ENCODE assay signal across 6 cellular contexts in the genomic region with DNA sequence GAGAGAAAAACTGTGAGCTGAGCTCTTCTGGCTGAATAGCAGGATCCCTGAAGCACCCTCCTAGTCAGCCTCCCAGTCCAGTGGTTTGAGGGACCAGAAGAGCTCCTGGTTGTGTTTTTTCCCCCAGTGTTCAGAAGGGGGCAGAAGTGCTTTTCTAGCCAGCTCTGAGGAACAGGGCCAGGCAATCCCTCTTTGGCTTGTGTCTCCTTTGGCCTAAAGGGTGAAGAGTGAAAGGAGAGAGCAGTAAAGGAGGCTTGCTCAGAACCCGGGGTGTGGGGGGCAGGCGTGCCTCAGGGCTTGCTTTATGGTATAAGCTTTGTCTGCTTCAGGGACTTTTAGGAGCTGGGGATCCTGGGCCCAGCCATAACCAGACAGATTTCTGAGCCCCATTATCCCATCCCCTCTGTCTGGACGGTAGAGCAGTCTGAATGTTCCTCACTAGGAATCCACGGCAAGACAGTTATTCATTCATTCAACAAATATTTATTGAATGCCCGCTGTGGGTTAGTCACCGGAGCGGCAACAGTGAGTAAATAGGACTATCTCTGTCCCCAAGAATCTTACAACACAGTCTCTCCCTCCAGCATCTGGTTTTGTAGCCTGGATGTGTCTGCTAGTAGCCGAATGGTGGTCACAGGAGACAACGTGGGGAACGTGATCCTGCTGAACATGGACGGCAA. TPM values are rescaled to one million over a fixed set of nuclear protein-coding genes. Genes with fewer than 3 reads are reported as not detected.
DNase-seq lines count a peak whose midpoint lies in the region; ATAC-seq and TF ChIP-seq lines count a peak whose summit lies in the region.

No MANE protein-coding gene starts in this region.

- POLR2A ChIA-PET in RWPE1 (lab: Yijun Ruan, JAX; ENCODE audit: low non-redundant PET), result interaction anchor here (0.5 to 1.1 kb wide), 4 partner anchors 14 to 40 kb away, joined by 3 to 5 read pairs (median 4); partner anchors contain the start of gene NR1H3

- peak overlapping the region; percentile 55 for H3K27ac ChIP-seq in RWPE1
- peak overlapping the region in 10 of 12 donors; percentile 6 to 73 (median 37) for H3K27ac ChIP-seq in heart left ventricle

- peaks cover 0 to 32% (median 10%) of the 10 kb centered on the region in 12 donors for H3K4me1 ChIP-seq in heart left ventricle

- H3K4me3 ChIP-seq in heart left ventricle, result no peak overlapping the region

- TF ChIP-seq POLR2A in heart left ventricle (IDR thresholded peaks at IDR 0.05), result no peak

- intact Hi-C loops in heart left ventricle (cut with DNase I), result loop anchor here in 3 of 10 donors (1.0 to 10.0 kb wide), 3 partner anchors 25 to 121 kb away; partner anchors contain the start of gene MYBPC3 (in 2 of the 3)

- WGBS in heart left ventricle, 4 donors, result 43 to 51% (median 45%) methylated on average over 11 of the region's 11 CpGs

- DNase-seq in EL (peak; percentile 92), RWPE1 (ENCODE audit: low spot score) (no peak), heart left ventricle (peak; percentile 24 to 54 (median 47)), ecto neural progenitor cell (ENCODE audit: low spot score) (no peak)
- no peak for DNase-seq in activated effector memory CD4-positive, alpha-beta T cell treated with Interleukin-2 at 50 U/mL for 16 hours

- TF ChIP-seq CTCF in RWPE1 (conservative IDR thresholded peaks at IDR 0.05; ENCODE audit: low read depth) (no peak), heart left ventricle (IDR thresholded peaks at IDR 0.05) (peak in 11 of 12 donors; percentile 19 to 59 (median 36))

- H3K36me3 ChIP-seq in heart left ventricle, result peaks cover 0 to 67% (median 6%) of the 10 kb centered on the region in 9 donors

- H3K27me3 ChIP-seq in heart left ventricle, result no peaks in the 10 kb centered on the region

- no peaks in the 10 kb centered on the region for H3K9me3 ChIP-seq in heart left ventricle

- CTCF ChIA-PET in RWPE1 (lab: Yijun Ruan, JAX), result interaction anchor here (0.5 to 2.5 kb wide), 5 partner anchors 12 to 120 kb away, joined by 3 to 10 read pairs (median 3); no protein-coding TSS in a partner anchor

- ATAC-seq in heart left ventricle, result peak; percentile 34 to 77 (median 69)
- ATAC-seq in HG02870 (IDR thresholded peaks at IDR 0.05; ENCODE audit: unreplicated experiment), result no peak

RNA-seq across cellular contexts. Expression of gene ACP2, which starts 14.5 kb away (rescaled TPM):
- total RNA-seq in heart left ventricle, result 10 to 100 TPM; 18.0 to 60.4 (median 26.6) TPM
- 10 to 100 TPM; 25.3 to 44.7 TPM for polyA plus RNA-seq in heart left ventricle

RNA-seq across cellular contexts. Expression of gene DDB2, which starts 19.4 kb away (rescaled TPM):
- 10 to 100 TPM in 4 of 9 donors, 1 to 10 TPM in 5; 8.0 to 28.5 (median 9.7) TPM for total RNA-seq in heart left ventricle
- polyA plus RNA-seq in heart left ventricle, result 10 to 100 TPM in 1 of 2 donors, 1 to 10 TPM in 1; 8.1 to 11.7 TPM

RNA-seq across cellular contexts. Expression of gene NR1H3, which starts 23.7 kb away (rescaled TPM):
- total RNA-seq in heart left ventricle, result 10 to 100 TPM in 5 of 9 donors, 1 to 10 TPM in 4; 3.9 to 38.5 (median 11.9) TPM
- polyA plus RNA-seq in heart left ventricle, result 10 to 100 TPM; 11.4 to 17.5 TPM

RNA-seq across cellular contexts. Expression of gene MADD, which starts 35.8 kb away (rescaled TPM):
- total RNA-seq in heart left ventricle, result 10 to 100 TPM; 30.1 to 60.6 (median 42.0) TPM
- 10 to 100 TPM; 22.6 to 37.5 TPM for polyA plus RNA-seq in heart left ventricle

RNA-seq across cellular contexts. Expression of gene PACSIN3, which starts 47.9 kb away (rescaled TPM):
- 100 to 1,000 TPM; 127 to 330 (median 211) TPM for total RNA-seq in heart left ventricle
- polyA plus RNA-seq in heart left ventricle, result 100 to 1,000 TPM; 123 to 282 TPM

Comparison
In these comparisons a context has a peak if more than half of its experiments do, and no peak if none do; other contexts are left out.
1. DNase-seq: peak in EL (single experiment) and heart left ventricle (5 of 5); none in RWPE1 (single experiment), activated effector memory CD4-positive, alpha-beta T cell treated with Interleukin-2 at 50 U/mL for 16 hours (single experiment) and ecto neural progenitor cell (single experiment).